ENCODE assay signal across 18 cellular contexts in the genomic region with DNA sequence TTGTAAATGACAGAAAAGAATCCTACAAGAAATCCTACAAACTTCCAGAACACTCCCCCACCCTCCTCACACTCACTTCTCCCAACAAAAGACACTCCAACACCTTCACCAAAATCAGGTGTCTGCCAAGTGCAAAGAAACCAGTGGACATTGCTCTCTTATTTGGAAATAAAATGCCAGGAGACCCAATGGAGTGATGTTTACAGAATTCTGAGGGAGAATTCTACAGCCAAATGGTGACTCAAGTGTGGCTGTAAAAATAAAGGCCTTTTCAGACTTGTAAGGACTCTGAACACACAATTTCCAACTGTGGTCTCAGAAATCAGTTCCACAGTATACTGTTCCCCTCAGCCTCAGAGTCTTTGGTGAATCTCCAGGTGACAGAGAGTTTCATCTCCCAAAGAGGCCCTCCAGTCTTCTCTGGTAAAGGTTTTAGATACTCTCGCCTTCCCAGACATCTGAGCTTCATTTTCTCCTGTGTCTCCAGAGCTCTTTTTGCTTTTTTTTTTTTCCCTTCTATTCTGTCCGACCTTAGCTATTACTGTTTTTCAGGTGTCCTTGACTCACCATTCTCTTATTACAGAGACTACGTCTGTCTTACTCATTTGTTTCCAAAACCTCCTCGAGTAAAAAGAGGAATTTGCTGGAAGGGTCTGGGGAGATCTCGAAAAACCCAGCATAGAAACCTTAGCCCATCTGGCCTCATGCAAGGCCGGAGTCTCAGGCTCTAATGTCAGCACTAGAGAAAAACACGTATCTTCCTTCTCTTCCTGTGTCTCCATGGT.
DNase-seq lines count a peak whose midpoint lies in the region; ATAC-seq and TF ChIP-seq lines count a peak whose summit lies in the region.
"Had no signal": no experiment of that assay in that cellular context is flagged by ENCODE, and none has a peak within 500 bp of the region (broad histone marks: within the 10 kb centered on the region; RNA-seq: fewer than 3 reads in every experiment).

No MANE protein-coding gene starts in this region.

- POLR2A ChIA-PET in activated CD4-positive, alpha-beta T cell treated with anti-CD3 and anti-CD28 coated beads for 36 hours (lab: Charles Lee), result no interaction called here

- H3K4me1 Mint-ChIP-seq in activated CD4-positive, alpha-beta T cell treated with anti-CD3 and anti-CD28 coated beads for 36 hours, result peaks cover 54% of the 10 kb centered on the region
- H3K4me1 Mint-ChIP-seq in progenitor cell of endocrine pancreas (ENCODE audit: low read depth), result peaks cover 19% of the 10 kb centered on the region
- H3K4me1 Mint-ChIP-seq: GM23338 had no signal

- no peaks in the 10 kb centered on the region for H3K27me3 ChIP-seq in RWPE2 (ENCODE audit: insufficient read depth, poor library complexity, severe bottlenecking)
- H3K27me3 ChIP-seq in skeletal muscle satellite cell (ENCODE audit: control insufficient read depth, insufficient read depth, low read length), result no peaks in the 10 kb centered on the region
- H3K27me3 ChIP-seq: upper lobe of right lung had no signal

- H3K36me3 Mint-ChIP-seq in activated CD4-positive, alpha-beta T cell treated with anti-CD3 and anti-CD28 coated beads for 36 hours (ENCODE audit: low read depth), result no peaks in the 10 kb centered on the region
- H3K36me3 Mint-ChIP-seq in progenitor cell of endocrine pancreas (ENCODE audit: insufficient read depth), result no peaks in the 10 kb centered on the region
- H3K36me3 Mint-ChIP-seq: activated CD4-positive, alpha-beta memory T cell treated with anti-CD3 and anti-CD28 coated beads for 36 hours; CD8-positive, alpha-beta T cell had no signal

- no peak for DNase-seq in activated CD4-positive, alpha-beta T cell treated with anti-CD3 and anti-CD28 coated beads for 36 hours
- no peak for DNase-seq in activated CD4-positive, alpha-beta T cell treated with anti-CD3 and anti-CD28 coated beads for 1 hour
- DNase-seq in RWPE2 (ENCODE audit: low spot score) (no peak), fibroblast of mammary gland (ENCODE audit: low read depth) (peak; percentile 26), progenitor cell of endocrine pancreas (ENCODE audit: low spot score, unreplicated experiment) (no peak)
- DNase-seq: activated CD4-positive, alpha-beta memory T cell treated with anti-CD3 and anti-CD28 coated beads for 36 hours; activated effector memory CD4-positive, alpha-beta T cell treated with Interleukin-2 at 50 U/mL for 16 hours; CD8-positive, alpha-beta T cell; MM.1S; NCI-H187; nephron progenitor cell; SIG-M5; stimulated activated CD4-positive, alpha-beta T cell treated with anti-CD3 and anti-CD28 coated beads, Interleukin-2, amount 100 ng/mL, for 48 hours; upper lobe of right lung had no signal

- H3K4me3 ChIP-seq in RWPE2 (ENCODE audit: severe bottlenecking) (no peak overlapping the region), fibroblast of mammary gland (ENCODE audit: control insufficient read depth, low read depth, low read length) (no peak overlapping the region), skeletal muscle satellite cell (ENCODE audit: low read length) (no peak overlapping the region)
- H3K4me3 ChIP-seq: GM23338, upper lobe of right lung had no signal

- peak overlapping the region; percentile 35 for H3K9ac ChIP-seq in skeletal muscle satellite cell (ENCODE audit: low read depth, low read length)

- CTCF ChIA-PET in activated CD4-positive, alpha-beta T cell treated with anti-CD3 and anti-CD28 coated beads for 36 hours (lab: Charles Lee), result interaction anchor here (0.8 kb wide), 1 partner anchor 590 kb away, joined by 3 read pairs; no protein-coding TSS in a partner anchor

- peak overlapping the region; percentile 100 for H3K27ac ChIP-seq in RWPE2 (ENCODE audit: poor library complexity, severe bottlenecking)
- H3K27ac ChIP-seq: upper lobe of right lung had no signal

- H3K36me3 ChIP-seq in RWPE2 (ENCODE audit: low read depth) (no peaks in the 10 kb centered on the region), skeletal muscle satellite cell (ENCODE audit: insufficient read depth, low read length) (no peaks in the 10 kb centered on the region)
- H3K36me3 ChIP-seq: upper lobe of right lung had no signal

- peaks cover 23% of the 10 kb centered on the region for H3K4me1 ChIP-seq in RWPE2 (ENCODE audit: insufficient read depth, poor library complexity, severe bottlenecking)
- H3K4me1 ChIP-seq in skeletal muscle satellite cell (ENCODE audit: control insufficient read depth, insufficient read depth, low read length), result peaks cover 34% of the 10 kb centered on the region

- H3K9me3 ChIP-seq in RWPE2 (ENCODE audit: severe bottlenecking) (no peaks in the 10 kb centered on the region), skeletal muscle satellite cell (replicated peaks; ENCODE audit: low read length) (no peaks in the 10 kb centered on the region)
- H3K9me3 ChIP-seq: upper lobe of right lung had no signal

- ATAC-seq in activated CD4-positive, alpha-beta T cell treated with anti-CD3 and anti-CD28 coated beads for 36 hours, result no peak
- ATAC-seq in RWPE2 (ENCODE audit: low read depth) (no peak), HG03469 (IDR thresholded peaks at IDR 0.05; ENCODE audit: unreplicated experiment) (no peak), GM19463 (IDR thresholded peaks at IDR 0.05; ENCODE audit: unreplicated experiment) (no peak)
- ATAC-seq: CD8-positive, alpha-beta T cell; GM23338; upper lobe of right lung had no signal

- intact Hi-C loops in activated CD4-positive, alpha-beta T cell treated with anti-CD3 and anti-CD28 coated beads for 36 hours (cut with DNase I, micrococcal nuclease), result no loop called here

- peak overlapping the region; percentile 45 for H3K27ac Mint-ChIP-seq in activated CD4-positive, alpha-beta T cell treated with anti-CD3 and anti-CD28 coated beads for 36 hours
- no peak overlapping the region for H3K27ac Mint-ChIP-seq in progenitor cell of endocrine pancreas
- H3K27ac Mint-ChIP-seq: activated CD4-positive, alpha-beta memory T cell treated with anti-CD3 and anti-CD28 coated beads for 36 hours; CD8-positive, alpha-beta T cell; GM23338; nephron progenitor cell had no signal

- no peak overlapping the region for H3K4me2 ChIP-seq in skeletal muscle satellite cell (ENCODE audit: low read length)
- H3K4me2 ChIP-seq: GM23338 had no signal

- H3K4me3 Mint-ChIP-seq in activated CD4-positive, alpha-beta T cell treated with anti-CD3 and anti-CD28 coated beads for 36 hours, result no peak overlapping the region
- no peak overlapping the region for H3K4me3 Mint-ChIP-seq in progenitor cell of endocrine pancreas (ENCODE audit: low read depth)
- H3K4me3 Mint-ChIP-seq: activated CD4-positive, alpha-beta memory T cell treated with anti-CD3 and anti-CD28 coated beads for 36 hours; CD8-positive, alpha-beta T cell; GM23338; nephron progenitor cell had no signal

- no peaks in the 10 kb centered on the region for H3K27me3 Mint-ChIP-seq in activated CD4-positive, alpha-beta T cell treated with anti-CD3 and anti-CD28 coated beads for 36 hours
- H3K27me3 Mint-ChIP-seq in progenitor cell of endocrine pancreas, result no peaks in the 10 kb centered on the region
- H3K27me3 Mint-ChIP-seq: activated CD4-positive, alpha-beta memory T cell treated with anti-CD3 and anti-CD28 coated beads for 36 hours had no signal

- TF ChIP-seq CTCF in RWPE2 (IDR thresholded peaks at IDR 0.05; ENCODE audit: poor library complexity, severe bottlenecking) (no peak), fibroblast of mammary gland (conservative IDR thresholded peaks at IDR 0.05; ENCODE audit: control insufficient read depth, insufficient read depth, low read depth, low read length) (no peak), progenitor cell of endocrine pancreas (IDR thresholded peaks at IDR 0.05; ENCODE audit: unreplicated experiment) (no peak)

- H3K9me3 Mint-ChIP-seq in activated CD4-positive, alpha-beta T cell treated with anti-CD3 and anti-CD28 coated beads for 36 hours (ENCODE audit: low read depth), result peaks cover under 1% of the 10 kb centered on the region
- no peaks in the 10 kb centered on the region for H3K9me3 Mint-ChIP-seq in progenitor cell of endocrine pancreas (ENCODE audit: low read depth)
- H3K9me3 Mint-ChIP-seq: activated CD4-positive, alpha-beta memory T cell treated with anti-CD3 and anti-CD28 coated beads for 36 hours; CD8-positive, alpha-beta T cell; GM23338 had no signal
